Comparison of ENCODE assay signal across 13 cellular contexts in the genomic region with DNA sequence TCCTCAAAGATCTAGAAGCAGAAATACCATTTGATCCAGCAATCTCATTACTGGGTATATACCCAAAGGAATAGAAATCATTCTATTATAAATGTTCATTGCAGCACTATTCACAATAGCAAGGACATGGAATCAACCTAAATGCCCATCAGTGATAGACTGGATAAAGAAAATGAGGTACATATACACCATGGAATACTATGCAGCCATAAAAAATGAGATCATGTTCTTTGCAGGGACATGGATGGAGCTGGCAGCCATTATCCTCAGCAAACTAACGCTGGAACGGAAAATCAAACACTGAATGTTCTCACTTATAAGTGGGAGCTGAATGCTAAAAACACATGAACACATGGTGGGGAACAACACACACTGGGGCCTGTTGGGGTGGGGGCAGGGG. TPM values are rescaled to one million over a fixed set of nuclear protein-coding genes. Genes with fewer than 3 reads are reported as not detected.
"Had no signal": no experiment of that assay in that cellular context is flagged by ENCODE, and none has a peak within 500 bp of the region (broad histone marks: within the 10 kb centered on the region; RNA-seq: fewer than 3 reads in every experiment).

No MANE protein-coding gene starts in this region.

RNA-seq across cellular contexts. Expression of a gene that starts 44.6 kb away (rescaled TPM):
- total RNA-seq: activated B cell treated with CpG ODN at 0.5 μM for 24 hours; activated CD4-positive, alpha-beta memory T cell treated with anti-CD3 and anti-CD28 coated beads for 36 hours; activated CD4-positive, alpha-beta memory T cell treated with anti-CD3 and anti-CD28 coated beads, Interleukin-2, amount 10 ng/mL, durations not matched to agents 7 days and 5 days; activated CD4-positive, alpha-beta T cell treated with anti-CD3 and anti-CD28 coated beads for 36 hours; activated CD4-positive, alpha-beta T cell treated with anti-CD3 and anti-CD28 coated beads, Interleukin-2, amount 10 ng/mL, durations not matched to agents 24 days and 14 days; activated CD4-positive, alpha-beta T cell treated with anti-CD3 and anti-CD28 coated beads, Interleukin-2, amount 10 ng/mL, durations not matched to agents 7 days and 5 days; activated CD8-positive, alpha-beta memory T cell treated with anti-CD3 and anti-CD28 coated beads for 36 hours; activated CD8-positive, alpha-beta memory T cell treated with anti-CD3 and anti-CD28 coated beads, Interleukin-2, amount 10 ng/mL, durations not matched to agents 7 days and 5 days; activated CD8-positive, alpha-beta T cell treated with anti-CD3 and anti-CD28 coated beads for 36 hours; activated CD8-positive, alpha-beta T cell treated with anti-CD3 and anti-CD28 coated beads, Interleukin-2, amount 10 ng/mL, durations not matched to agents 7 days and 5 days; T-helper 1 cell treated with Interleukin-12 subunit alpha and Interleukin-12 subunit beta and Interleukin-4 antibody, amounts not matched to agents 30 ng/mL and 1 ng/mL, for 36 hours; T-helper 17 cell; T-helper 2 cell treated with Interferon-gamma antibody and Interleukin-4, amounts not matched to agents 100 ng/mL and 5 ng/mL, for 36 hours had no signal
